Comparison of ENCODE assay signal across 13 cellular contexts in genomic region chr1:193456883-193457282, GRCh38.
DNase-seq lines count a peak whose midpoint lies in the region; ATAC-seq lines count a peak whose summit lies in the region.
"Had no signal": no experiment of that assay in that cellular context is flagged by ENCODE, and none has a peak within 500 bp of the region (broad histone marks: within the 10 kb centered on the region; RNA-seq: fewer than 3 reads in every experiment).

No MANE protein-coding gene starts in this region.

- intact Hi-C loops in CD4-positive, alpha-beta memory T cell (cut with micrococcal nuclease) = loop anchor here (5.0 to 10.0 kb wide), 3 partner anchors 40 to 598 kb away; no protein-coding TSS in a partner anchor

- peak overlapping the region; percentile 67 for H3K27ac ChIP-seq in CD4-positive, alpha-beta memory T cell (ENCODE audit: low read depth, low read length)

- CTCF ChIA-PET in CD4-positive, alpha-beta memory T cell (lab: Charles Lee; ENCODE audit: partially characterized antibody) = interaction anchor here (1.5 kb wide), 1 partner anchor 50 kb away, joined by 3 read pairs; no protein-coding TSS in a partner anchor

- peak in 1 of 5 donors; percentile 26 for DNase-seq in CD4-positive, alpha-beta memory T cell
- DNase-seq in adipocyte (ENCODE audit: low read depth) = peak; percentile 51
- DNase-seq in kidney glomerular epithelial cell (lab: John Stamatoyannopoulos, UW) = no peak
- no peak for DNase-seq in foreskin melanocyte
- DNase-seq in NCI-H2081 treated with DMSO at 0.1 percent for 48 hours (lab: John Stamatoyannopoulos, UW) = no peak
- no peak for DNase-seq in stimulated activated CD4-positive, alpha-beta T cell treated with anti-CD3 and anti-CD28 coated beads, Interleukin-15, amount 100 ng/mL, for 24 hours
- DNase-seq: activated naive CD4-positive, alpha-beta T cell treated with anti-CD3 and anti-CD28 coated beads, Interleukin-2, amount 10 ng/mL, durations not matched to agents 7 days and 5 days; occipital lobe had no signal

- POLR2A ChIA-PET in CD4-positive, alpha-beta memory T cell (lab: Charles Lee; ENCODE audit: partially characterized antibody) = interaction anchor here (1.0 to 8.8 kb wide), 10 partner anchors 8 to 272 kb away, joined by 3 to 411 read pairs (median 21); partner anchors contain the start of gene B3GALT2

- H3K36me3 Mint-ChIP-seq in CD4-positive, alpha-beta memory T cell = peaks cover 0 to 4% of the 10 kb centered on the region in 2 donors
- H3K36me3 Mint-ChIP-seq: memory B cell had no signal

- H3K4me1 Mint-ChIP-seq in CD4-positive, alpha-beta memory T cell = peaks cover 21 to 34% (median 25%) of the 10 kb centered on the region in 4 donors

- ATAC-seq in GM19463 (IDR thresholded peaks at IDR 0.05; ENCODE audit: unreplicated experiment) (peak; percentile 53), HG02938 (IDR thresholded peaks at IDR 0.05; ENCODE audit: unreplicated experiment) (peak; percentile 67)
- ATAC-seq: K562 had no signal

- H3K9me3 Mint-ChIP-seq in CD4-positive, alpha-beta memory T cell = peaks cover 0 to 2% (median 0%) of the 10 kb centered on the region in 8 donors
- H3K9me3 Mint-ChIP-seq: activated naive CD4-positive, alpha-beta T cell treated with anti-CD3 and anti-CD28 coated beads, Interleukin-2, amount 10 ng/mL, durations not matched to agents 7 days and 5 days had no signal

- H3K27ac Mint-ChIP-seq in CD4-positive, alpha-beta memory T cell = no peak overlapping the region
- H3K27ac Mint-ChIP-seq: activated naive CD4-positive, alpha-beta T cell treated with anti-CD3 and anti-CD28 coated beads, Interleukin-2, amount 10 ng/mL, durations not matched to agents 7 days and 5 days; memory B cell; T-helper 17 cell had no signal

- H3K4me1 ChIP-seq in CD4-positive, alpha-beta memory T cell (ENCODE audit: insufficient read depth, low read length) = peaks cover 77% of the 10 kb centered on the region
- H3K4me1 ChIP-seq in adipocyte (ENCODE audit: control insufficient read depth, insufficient read depth, low read length) = no peaks in the 10 kb centered on the region

- H3K27me3 ChIP-seq in CD4-positive, alpha-beta memory T cell (ENCODE audit: insufficient read depth, low read length) = no peaks in the 10 kb centered on the region
- H3K27me3 ChIP-seq in adipocyte (replicated peaks; ENCODE audit: control insufficient read depth, insufficient read depth, low read length) = no peaks in the 10 kb centered on the region

- no peaks in the 10 kb centered on the region for H3K27me3 Mint-ChIP-seq in CD4-positive, alpha-beta memory T cell
- H3K27me3 Mint-ChIP-seq: activated naive CD4-positive, alpha-beta T cell treated with anti-CD3 and anti-CD28 coated beads, Interleukin-2, amount 10 ng/mL, durations not matched to agents 7 days and 5 days; T-helper 17 cell had no signal

- peak overlapping the region in 1 of 2 donors; percentile 28 for H3K4me3 ChIP-seq in CD4-positive, alpha-beta memory T cell (ENCODE audit: low read length in 2 of 2)
- no peak overlapping the region for H3K4me3 ChIP-seq in adipocyte (ENCODE audit: low read length)
- H3K4me3 ChIP-seq: K562 had no signal

- H3K4me3 Mint-ChIP-seq in CD4-positive, alpha-beta memory T cell = no peak overlapping the region
- H3K4me3 Mint-ChIP-seq: activated naive CD4-positive, alpha-beta T cell treated with anti-CD3 and anti-CD28 coated beads, Interleukin-2, amount 10 ng/mL, durations not matched to agents 7 days and 5 days; memory B cell; T-helper 17 cell had no signal

- H3K9me3 ChIP-seq in CD4-positive, alpha-beta memory T cell (ENCODE audit: control insufficient read depth in 1 of 2, low read length in 2 of 2) = no peaks in the 10 kb centered on the region
- no peaks in the 10 kb centered on the region for H3K9me3 ChIP-seq in adipocyte (ENCODE audit: control insufficient read depth, low read length)

- H3K36me3 ChIP-seq in CD4-positive, alpha-beta memory T cell (ENCODE audit: insufficient read depth, low read length) = no peaks in the 10 kb centered on the region
- no peaks in the 10 kb centered on the region for H3K36me3 ChIP-seq in adipocyte (ENCODE audit: control insufficient read depth, insufficient read depth, low read length, severe bottlenecking)

- no peak overlapping the region for H3K9ac ChIP-seq in adipocyte (ENCODE audit: low read length)
